Comparison of ENCODE assay signal across 8 cellular contexts in genomic region chr6:85865665-85866372, GRCh38.
DNase-seq lines count a peak whose midpoint lies in the region; ATAC-seq and TF ChIP-seq lines count a peak whose summit lies in the region.

No MANE protein-coding gene starts in this region.

- H3K9me3 Mint-ChIP-seq in osteocyte (ENCODE audit: unreplicated experiment), result no peaks in the 10 kb centered on the region

- peak; percentile 8 for DNase-seq in GM03348 (ENCODE audit: low spot score)
- DNase-seq in H7, result peak; percentile 14
- peak; percentile 58 for DNase-seq in NCI-H748 (lab: John Stamatoyannopoulos, UW; ENCODE audit: unreplicated experiment)
- peak; percentile 12 for DNase-seq in epithelial cell of prostate (ENCODE audit: low read depth, low spot score)
- peak; percentile 28 for DNase-seq in prostate gland (ENCODE audit: low spot score)
- DNase-seq in osteocyte (ENCODE audit: extremely low spot score, unreplicated experiment), result no peak
- no peak for DNase-seq in T-helper 9 cell

- H3K36me3 Mint-ChIP-seq in osteocyte (ENCODE audit: unreplicated experiment), result no peaks in the 10 kb centered on the region

- H3K4me1 Mint-ChIP-seq in osteocyte (ENCODE audit: unreplicated experiment), result no peaks in the 10 kb centered on the region

- WGBS in prostate gland, result 10% methylated on average over 7 of the region's 7 CpGs

- H3K4me3 ChIP-seq in H7 (ENCODE audit: insufficient read depth, low read depth, low read length) (no peak overlapping the region), prostate gland (peak overlapping the region; percentile 14 to 30)

- intact Hi-C loops in prostate gland (cut with DNase I), result loop anchor here (10.0 kb wide), 1 partner anchor 191 kb away; no protein-coding TSS in a partner anchor

- H3K36me3 ChIP-seq in H7 (replicated peaks; ENCODE audit: control insufficient read depth, insufficient read depth, low read length) (no peaks in the 10 kb centered on the region), prostate gland (no peaks in the 10 kb centered on the region)

- H3K9me3 ChIP-seq in prostate gland, result no peaks in the 10 kb centered on the region

- no peaks in the 10 kb centered on the region for H3K27me3 Mint-ChIP-seq in osteocyte (ENCODE audit: unreplicated experiment)

- H3K27ac Mint-ChIP-seq in osteocyte (ENCODE audit: unreplicated experiment), result no peak overlapping the region

- peaks cover 16% of the 10 kb centered on the region for H3K4me1 ChIP-seq in prostate gland (replicated peaks)

- H3K27me3 ChIP-seq in H7 (ENCODE audit: control insufficient read depth, insufficient read depth, low read length) (no peaks in the 10 kb centered on the region), prostate gland (replicated peaks; ENCODE audit: insufficient read depth) (no peaks in the 10 kb centered on the region)

- no peak for ATAC-seq in GM18873 (IDR thresholded peaks at IDR 0.05; ENCODE audit: low FRiP score, unreplicated experiment)

- H3K27ac ChIP-seq in epithelial cell of prostate, result no peak overlapping the region
- peak overlapping the region; percentile 61 to 66 for H3K27ac ChIP-seq in prostate gland

- TF ChIP-seq POLR2A in prostate gland (IDR thresholded peaks at IDR 0.05), result no peak

- no peak for TF ChIP-seq CTCF in prostate gland (IDR thresholded peaks at IDR 0.05)
- TF ChIP-seq CTCF in osteocyte (IDR thresholded peaks at IDR 0.05), result no peak

- H3K4me3 Mint-ChIP-seq in osteocyte (ENCODE audit: unreplicated experiment), result no peak overlapping the region

Comparison
In these comparisons a context has a peak if more than half of its experiments do, and no peak if none do; other contexts are left out.
1. DNase-seq: peak in GM03348 (single experiment), H7 (single experiment), NCI-H748 (single experiment), epithelial cell of prostate (single experiment) and prostate gland (single experiment); none in osteocyte (single experiment) and T-helper 9 cell (single experiment).